In genomic region chr2:71742953-71743601, GRCh38 we compare ENCODE assay signal across 8 cellular contexts.
DNase-seq lines count a peak whose midpoint lies in the region; FAIRE-seq and TF ChIP-seq lines count a peak whose summit lies in the region.

No MANE protein-coding gene starts in this region.

- DNase-seq in HK-2 (ENCODE audit: unreplicated experiment) (peak; percentile 54), astrocyte of the cerebellum (ENCODE audit: low read depth) (peak; percentile 98), kidney (peak; percentile 84), suprapubic skin (ENCODE audit: low spot score in 2 of 2) (peak; percentile 81 to 86), germinal center (ENCODE audit: low spot score) (no peak), NCI-H1105 (lab: John Stamatoyannopoulos, UW) (no peak), GM20000 (ENCODE audit: low spot score) (no peak)
- no peak for DNase-seq in stimulated activated naive CD4-positive, alpha-beta T cell treated with Interleukin-2 at 50 U/mL for 16 hours (lab: John Stamatoyannopoulos, UW)

- H3K27me3 ChIP-seq in suprapubic skin: no peaks in the 10 kb centered on the region

- in situ Hi-C loops in astrocyte of the cerebellum (cut with HindIII; ENCODE audit: low sequenced_read_pairs): no loop called here

- intact Hi-C loops in kidney (cut with DNase I): no loop called here

- no peak for TF ChIP-seq POLR2A in suprapubic skin (IDR thresholded peaks at IDR 0.05)

- H3K9ac ChIP-seq in kidney (ENCODE audit: low read length in 2 of 2): no peak overlapping the region

- no peak for FAIRE-seq in kidney (lab: Jason Lieb, UNC)

- TF ChIP-seq CTCF in astrocyte of the cerebellum (IDR thresholded peaks at IDR 0.05; ENCODE audit: low read depth, low read length, missing control alignments) (no peak), kidney (IDR thresholded peaks at IDR 0.05; ENCODE audit: borderline replicate concordance, extremely low read depth, insufficient read depth) (no peak), suprapubic skin (IDR thresholded peaks at IDR 0.05) (no peak), GM20000 (IDR thresholded peaks at IDR 0.05; ENCODE audit: extremely low read depth, missing control alignments) (no peak)

- H3K9me3 ChIP-seq in kidney (ENCODE audit: control insufficient read depth in 1 of 2, low read length in 2 of 2): no peaks in the 10 kb centered on the region
- no peaks in the 10 kb centered on the region for H3K9me3 ChIP-seq in suprapubic skin

- H3K27ac ChIP-seq in kidney (ENCODE audit: low read depth in 2 of 2, low read length in 2 of 2) (no peak overlapping the region), suprapubic skin (no peak overlapping the region)

- WGBS in suprapubic skin: 48% methylated on average over 16 of the region's 16 CpGs

- no peak overlapping the region for H3K4me3 ChIP-seq in astrocyte of the cerebellum (ENCODE audit: low read depth, low read length)
- no peak overlapping the region for H3K4me3 ChIP-seq in kidney (ENCODE audit: low read length in 2 of 2)
- H3K4me3 ChIP-seq in suprapubic skin: no peak overlapping the region

- H3K4me1 ChIP-seq in kidney (ENCODE audit: control insufficient read depth in 1 of 2, insufficient read depth in 1 of 2, low read depth in 1 of 2, low read length in 2 of 2) (peaks cover 0 to 4% of the 10 kb centered on the region in 2 donors), suprapubic skin (peaks cover 49% of the 10 kb centered on the region)

- H3K36me3 ChIP-seq in kidney (ENCODE audit: control insufficient read depth in 1 of 2, insufficient read depth in 2 of 2, low read length in 2 of 2) (no peaks in the 10 kb centered on the region), suprapubic skin (no peaks in the 10 kb centered on the region)

- no peak for TF ChIP-seq EP300 in suprapubic skin (IDR thresholded peaks at IDR 0.05)

Comparison
In these comparisons a context has a peak if more than half of its experiments do, and no peak if none do; other contexts are left out.
1. DNase-seq: peak in HK-2 (single experiment), astrocyte of the cerebellum (single experiment), kidney (single experiment) and suprapubic skin (2 of 2); none in germinal center (single experiment), stimulated activated naive CD4-positive, alpha-beta T cell treated with Interleukin-2 at 50 U/mL for 16 hours (single experiment), NCI-H1105 (single experiment) and GM20000 (single experiment).